8 cellular contexts compared by ENCODE assay signal in genomic region chr3:8622873-8623725, GRCh38. TPM values are rescaled to one million over a fixed set of nuclear protein-coding genes. Genes with fewer than 3 reads are reported as not detected.
A peak's percentile ranks its signal among the peaks of the same experiment; 100 is the strongest.
DNase-seq lines count a peak whose midpoint lies in the region; ATAC-seq, FAIRE-seq and TF ChIP-seq lines count a peak whose summit lies in the region.

No MANE protein-coding gene starts in this region.

- ATAC-seq in GM19324 (IDR thresholded peaks at IDR 0.05; ENCODE audit: low FRiP score, unreplicated experiment) (peak; percentile 87), HG03196 (IDR thresholded peaks at IDR 0.05; ENCODE audit: unreplicated experiment) (peak; percentile 86), pancreas (peak; percentile 93 to 97 (median 94))

- intact Hi-C loops in activated naive CD4-positive, alpha-beta T cell treated with anti-CD3 and anti-CD28 coated beads for 36 hours (cut with micrococcal nuclease), result loop anchor here (1.0 kb wide), 2 partner anchors 181 to 299 kb away; no protein-coding TSS in a partner anchor
- intact Hi-C loops in head of caudate nucleus (cut with DNase I), result loop anchor here (2.0 kb wide), 1 partner anchor 180 kb away; no protein-coding TSS in a partner anchor
- intact Hi-C loops in pancreas (cut with DNase I), result loop anchor here in 2 of 3 donors (5.0 to 10.0 kb wide), 2 partner anchors 181 to 188 kb away; no protein-coding TSS in a partner anchor

- WGBS in pancreas, 2 donors, result 31 to 43% methylated on average over 25 of the region's 25 CpGs

- FAIRE-seq in pancreas (lab: Jason Lieb, UNC), result no peak

- H3K27me3 ChIP-seq in pancreas, result no peaks in the 10 kb centered on the region

- CTCF ChIA-PET in activated naive CD4-positive, alpha-beta T cell treated with anti-CD3 and anti-CD28 coated beads for 36 hours (lab: Charles Lee), result interaction anchor here (0.6 kb wide), 1 partner anchor 181 kb away, joined by 5 read pairs; no protein-coding TSS in a partner anchor

- H3K36me3 ChIP-seq in pancreas, result no peaks in the 10 kb centered on the region

- H3K27ac ChIP-seq in pancreas, result no peak overlapping the region

- TF ChIP-seq CTCF in pancreas (IDR thresholded peaks at IDR 0.05), result peak; percentile 77 to 91 (median 87)

- DNase-seq in D341Med (ENCODE audit: low spot score) (peak; percentile 91), NCI-H82 treated with DMSO at 0.1 percent for 48 hours (lab: John Stamatoyannopoulos, UW; ENCODE audit: unreplicated experiment) (peak; percentile 37), head of caudate nucleus (peak; percentile 53 to 88 (median 73)), pancreas (peak; percentile 46 to 84 (median 68)), cortex of kidney (lab: John Stamatoyannopoulos, UW) (no peak)
- DNase-seq in activated naive CD4-positive, alpha-beta T cell treated with anti-CD3 and anti-CD28 coated beads for 36 hours, result peak; percentile 66

- H3K9me3 ChIP-seq in pancreas, result no peaks in the 10 kb centered on the region

- H3K27me3 Mint-ChIP-seq in activated naive CD4-positive, alpha-beta T cell treated with anti-CD3 and anti-CD28 coated beads for 36 hours (ENCODE audit: low read depth), result peaks cover 8% of the 10 kb centered on the region

- no peaks in the 10 kb centered on the region for H3K4me1 ChIP-seq in pancreas

- no peak overlapping the region for H3K27ac Mint-ChIP-seq in activated naive CD4-positive, alpha-beta T cell treated with anti-CD3 and anti-CD28 coated beads for 36 hours

- no peaks in the 10 kb centered on the region for H3K9me3 Mint-ChIP-seq in activated naive CD4-positive, alpha-beta T cell treated with anti-CD3 and anti-CD28 coated beads for 36 hours

- H3K4me1 Mint-ChIP-seq in activated naive CD4-positive, alpha-beta T cell treated with anti-CD3 and anti-CD28 coated beads for 36 hours (ENCODE audit: low read depth), result peaks cover 5% of the 10 kb centered on the region

- H3K4me3 ChIP-seq in pancreas, result no peak overlapping the region

- H3K4me3 Mint-ChIP-seq in activated naive CD4-positive, alpha-beta T cell treated with anti-CD3 and anti-CD28 coated beads for 36 hours, result peak overlapping the region; percentile 47

- no peaks in the 10 kb centered on the region for H3K36me3 Mint-ChIP-seq in activated naive CD4-positive, alpha-beta T cell treated with anti-CD3 and anti-CD28 coated beads for 36 hours (ENCODE audit: low read depth)

RNA-seq across cellular contexts. Expression of gene SSUH2, which starts 21.5 kb away (rescaled TPM):
- under 1 TPM in 1 of 2 experiments, not detected in 1; 0.12 TPM for total RNA-seq in activated naive CD4-positive, alpha-beta T cell treated with anti-CD3 and anti-CD28 coated beads for 36 hours
- under 1 TPM; 0.06 to 0.78 (median 0.16) TPM for total RNA-seq in pancreas
- polyA plus RNA-seq in pancreas, result 1 to 10 TPM in 1 of 2 donors, under 1 TPM in 1; 0.42 to 1.8 TPM
